ENCODE assay signal across 14 cellular contexts in genomic region chr9:26129216-26129615, GRCh38.
"Had no signal": no experiment of that assay in that cellular context is flagged by ENCODE, and none has a peak within 500 bp of the region (broad histone marks: within the 10 kb centered on the region; RNA-seq: fewer than 3 reads in every experiment).

No MANE protein-coding gene starts in this region.

- H3K27ac ChIP-seq: breast epithelium, gastrocnemius medialis, ovary, stomach, vagina had no signal

- H3K4me3 Mint-ChIP-seq: activated CD4-positive, alpha-beta memory T cell treated with anti-CD3 and anti-CD28 coated beads, Interleukin-2, amount 10 ng/mL, durations not matched to agents 7 days and 5 days; activated naive CD8-positive, alpha-beta T cell; neural crest cell had no signal

- H3K36me3 Mint-ChIP-seq: activated naive CD8-positive, alpha-beta T cell had no signal

- FAIRE-seq: kidney had no signal

- H3K36me3 ChIP-seq: breast epithelium, gastrocnemius medialis, ovary, stomach, vagina had no signal

- H3K27me3 ChIP-seq: breast epithelium, gastrocnemius medialis, ovary, stomach, vagina had no signal

- H3K4me1 Mint-ChIP-seq: activated CD4-positive, alpha-beta memory T cell treated with anti-CD3 and anti-CD28 coated beads, Interleukin-2, amount 10 ng/mL, durations not matched to agents 7 days and 5 days; neural crest cell had no signal

- H3K27ac Mint-ChIP-seq: activated CD4-positive, alpha-beta memory T cell treated with anti-CD3 and anti-CD28 coated beads, Interleukin-2, amount 10 ng/mL, durations not matched to agents 7 days and 5 days; activated naive CD8-positive, alpha-beta T cell had no signal

- H3K4me3 ChIP-seq: breast epithelium, gastrocnemius medialis, ovary, stomach, vagina had no signal

- H3K27me3 Mint-ChIP-seq: activated CD4-positive, alpha-beta memory T cell treated with anti-CD3 and anti-CD28 coated beads, Interleukin-2, amount 10 ng/mL, durations not matched to agents 7 days and 5 days; activated naive CD8-positive, alpha-beta T cell had no signal

- H3K9me3 ChIP-seq: breast epithelium, gastrocnemius medialis, ovary, stomach, vagina had no signal

- H3K4me1 ChIP-seq: breast epithelium, gastrocnemius medialis, stomach, vagina had no signal

- DNase-seq: activated CD4-positive, alpha-beta memory T cell treated with anti-CD3 and anti-CD28 coated beads, Interleukin-2, amount 10 ng/mL, durations not matched to agents 7 days and 5 days; activated gamma-delta T cell; activated T-cell treated with anti-CD3 and anti-CD28 coated beads, Interleukin-2, amount 50 U/mL, for 48 hours; gastrocnemius medialis; kidney; left ventricle myocardium superior; mesendoderm; ovary; stimulated activated CD4-positive, alpha-beta T cell treated with anti-CD3 and anti-CD28 coated beads, Interleukin-4, amount 100 ng/mL, for 4 hours; stomach had no signal
